In the genomic region with DNA sequence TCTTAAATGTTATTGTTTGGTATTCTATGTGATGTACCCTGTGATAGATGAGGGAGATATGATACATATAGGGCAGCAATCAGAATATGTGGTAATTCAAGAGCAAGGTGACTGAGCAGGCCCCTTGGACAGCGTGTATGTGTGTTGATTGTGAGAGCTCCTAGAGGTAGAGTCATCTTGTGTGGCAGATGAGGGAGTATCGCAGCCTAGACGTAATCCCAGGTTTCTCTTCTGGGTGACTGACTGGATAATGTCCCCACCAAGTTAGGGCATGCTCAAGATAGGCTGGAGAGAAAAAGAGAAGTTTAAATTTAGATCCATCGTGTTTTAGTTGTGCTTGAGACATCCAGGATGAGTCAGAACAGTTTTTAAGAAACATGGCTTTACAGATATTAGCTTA, we compare ENCODE assay signal across 22 cellular contexts.
DNase-seq lines count a peak whose midpoint lies in the region; ATAC-seq and TF ChIP-seq lines count a peak whose summit lies in the region.
"Had no signal": no experiment of that assay in that cellular context is flagged by ENCODE, and none has a peak within 500 bp of the region (broad histone marks: within the 10 kb centered on the region; RNA-seq: fewer than 3 reads in every experiment).

No MANE protein-coding gene starts in this region.

- peaks cover 52% of the 10 kb centered on the region for H3K4me1 ChIP-seq in left ventricle myocardium inferior
- H3K4me1 ChIP-seq in sigmoid colon: peaks cover 0 to 7% (median 0%) of the 10 kb centered on the region in 4 donors

- peak overlapping the region; percentile 24 for H3K27ac ChIP-seq in left ventricle myocardium inferior (replicated peaks)
- no peak overlapping the region for H3K27ac ChIP-seq in sigmoid colon
- H3K27ac ChIP-seq: HL-60, KMS-11 had no signal

- TF ChIP-seq POLR2A in sigmoid colon (IDR thresholded peaks at IDR 0.05): no peak

- DNase-seq in left ventricle myocardium inferior: no peak
- no peak for DNase-seq in Right ventricle myocardium inferior (ENCODE audit: missing footprints)
- peak; percentile 93 for DNase-seq in NOMO-1 treated with DMSO at 0.1 percent for 48 hours (lab: John Stamatoyannopoulos, UW; ENCODE audit: unreplicated experiment)
- peak; percentile 54 for DNase-seq in SKM-1 (lab: John Stamatoyannopoulos, UW; ENCODE audit: unreplicated experiment)
- DNase-seq in superior temporal gyrus (ENCODE audit: extremely low spot score): peak; percentile 31
- no peak for DNase-seq in putamen (ENCODE audit: low spot score)
- no peak for DNase-seq in sigmoid colon
- no peak for DNase-seq in NCI-H146 treated with DMSO at 0.1 percent for 48 hours (lab: John Stamatoyannopoulos, UW; ENCODE audit: unreplicated experiment)
- DNase-seq: ACHN; C1 segment of cervical spinal cord; CD8-positive, alpha-beta memory T cell; DMS53; EL; HCEC 1CT; NCI-H1417; NCI-H187 treated with DMSO at 0.1 percent for 48 hours; SHP77 had no signal

- ATAC-seq in Right ventricle myocardium inferior: no peak
- ATAC-seq: GM12878, GM23338, SK-N-SH treated with all-trans-retinoic acid at 6 μM for 48 hours had no signal

- TF ChIP-seq EP300 in sigmoid colon (IDR thresholded peaks at IDR 0.05): no peak

- WGBS in sigmoid colon, 2 donors: 88 to 91% methylated on average over 4 of the region's 4 CpGs

- TF ChIP-seq CTCF in left ventricle myocardium inferior (IDR thresholded peaks at IDR 0.05; ENCODE audit: borderline replicate concordance): no peak
- TF ChIP-seq CTCF in sigmoid colon (IDR thresholded peaks at IDR 0.05): no peak

- H3K36me3 ChIP-seq in left ventricle myocardium inferior (peaks cover 24% of the 10 kb centered on the region), sigmoid colon (peaks cover 0 to 6% (median 0%) of the 10 kb centered on the region in 4 donors)

- H3K9me3 ChIP-seq in left ventricle myocardium inferior (replicated peaks) (no peaks in the 10 kb centered on the region), sigmoid colon (no peaks in the 10 kb centered on the region)

- intact Hi-C loops in left ventricle myocardium inferior (cut with micrococcal nuclease): no loop called here
- intact Hi-C loops in Right ventricle myocardium inferior (cut with DNase I): no loop called here
- intact Hi-C loops in sigmoid colon (cut with DNase I): no loop called here

- no peaks in the 10 kb centered on the region for H3K27me3 ChIP-seq in left ventricle myocardium inferior (ENCODE audit: low read depth)
- no peaks in the 10 kb centered on the region for H3K27me3 ChIP-seq in sigmoid colon

- H3K4me3 ChIP-seq in left ventricle myocardium inferior (no peak overlapping the region), sigmoid colon (no peak overlapping the region)
- H3K4me3 ChIP-seq: GM12878, GM23338 had no signal

Comparison
In these comparisons a context has a peak if more than half of its experiments do, and no peak if none do; other contexts are left out.
1. DNase-seq: peak in NOMO-1 treated with DMSO at 0.1 percent for 48 hours (single experiment), SKM-1 (single experiment) and superior temporal gyrus (single experiment); none in left ventricle myocardium inferior (single experiment), Right ventricle myocardium inferior (single experiment), putamen (single experiment), sigmoid colon (single experiment) and NCI-H146 treated with DMSO at 0.1 percent for 48 hours (single experiment).